6 cellular contexts compared by ENCODE assay signal in the genomic region with DNA sequence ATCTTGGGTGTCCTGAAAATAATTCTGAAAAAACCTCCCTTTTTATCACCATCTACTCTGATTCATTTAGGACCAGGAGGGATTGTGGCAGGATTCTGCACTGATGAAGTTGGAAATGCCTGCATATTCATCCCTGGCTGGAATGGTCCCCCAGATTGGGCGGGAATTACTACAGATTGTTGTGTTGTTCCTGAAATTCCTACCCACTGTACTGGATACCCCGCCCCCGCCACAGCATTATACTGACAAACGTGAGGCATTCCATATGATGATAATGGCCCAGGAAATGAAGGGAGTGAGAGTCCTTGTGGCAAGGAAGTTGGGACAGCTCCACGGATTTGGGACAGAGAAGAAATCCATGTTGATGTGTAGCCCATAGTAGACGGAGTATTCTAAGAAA.
"Had no signal": no experiment of that assay in that cellular context is flagged by ENCODE, and none has a peak within 500 bp of the region (broad histone marks: within the 10 kb centered on the region; RNA-seq: fewer than 3 reads in every experiment).

No MANE protein-coding gene starts in this region.

- H2AFZ ChIP-seq: GM23248 had no signal

- H3K4me3 Mint-ChIP-seq: HFFc6, IgD-negative memory B cell had no signal

- H3K9me3 ChIP-seq: HAP-1 had no signal

- H3K4me1 Mint-ChIP-seq: IgD-negative memory B cell had no signal

- H3K9ac ChIP-seq: GM23248 had no signal

- DNase-seq: GM23248, HFFc6, KBM-7 had no signal

- H3K9me3 Mint-ChIP-seq: HFFc6, IgD-negative memory B cell had no signal

- H3K36me3 ChIP-seq: HAP-1 had no signal

- H3K36me3 Mint-ChIP-seq: IgD-negative memory B cell had no signal

- H3K27me3 Mint-ChIP-seq: IgD-negative memory B cell had no signal

- H3K4me3 ChIP-seq: GM23248, HAP-1 had no signal

- H3K27ac ChIP-seq: GM23248, HL-60 had no signal

- H3K27ac Mint-ChIP-seq: HFFc6, IgD-negative memory B cell had no signal
